26 cellular contexts compared by ENCODE assay signal in the genomic region with DNA sequence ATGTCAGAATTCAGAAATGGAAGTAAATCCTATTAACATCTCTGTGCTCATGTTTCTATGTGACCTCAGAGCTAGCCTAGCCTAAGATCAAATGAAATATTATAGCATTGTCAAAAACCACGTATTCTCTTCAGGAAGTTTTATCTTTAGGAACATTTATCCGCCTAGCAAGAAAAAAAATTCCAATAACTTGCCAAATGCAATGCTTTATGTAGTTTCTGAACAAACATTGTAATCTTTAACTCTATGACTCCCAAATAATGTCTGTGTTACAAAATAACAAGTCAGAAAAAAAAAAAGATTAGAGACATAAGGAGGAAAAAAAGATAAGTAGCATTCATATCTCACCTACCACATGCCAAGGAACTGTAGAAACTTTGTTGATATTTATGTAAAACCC.
"Had no signal": no experiment of that assay in that cellular context is flagged by ENCODE, and none has a peak within 500 bp of the region (broad histone marks: within the 10 kb centered on the region; RNA-seq: fewer than 3 reads in every experiment).

No MANE protein-coding gene starts in this region.

- H3K4me1 ChIP-seq: adrenal gland, breast epithelium had no signal

- H3K4me3 Mint-ChIP-seq: activated CD4-positive, alpha-beta memory T cell treated with anti-CD3 and anti-CD28 coated beads, Interleukin-2, amount 10 ng/mL, durations not matched to agents 7 days and 5 days; activated CD4-positive, alpha-beta T cell treated with anti-CD3 and anti-CD28 coated beads for 36 hours; activated naive CD8-positive, alpha-beta T cell treated with anti-CD3 and anti-CD28 coated beads, Interleukin-2, amount 10 ng/mL, durations not matched to agents 7 days and 5 days had no signal

- H3K27ac Mint-ChIP-seq: activated CD4-positive, alpha-beta memory T cell treated with anti-CD3 and anti-CD28 coated beads, Interleukin-2, amount 10 ng/mL, durations not matched to agents 7 days and 5 days; activated CD4-positive, alpha-beta T cell treated with anti-CD3 and anti-CD28 coated beads for 36 hours; activated naive CD8-positive, alpha-beta T cell treated with anti-CD3 and anti-CD28 coated beads, Interleukin-2, amount 10 ng/mL, durations not matched to agents 7 days and 5 days; activated T-helper 2 cell treated with anti-CD3 and anti-CD28 coated beads, Interferon-gamma antibody, Interleukin-2, Interleukin-4, amounts not matched to agents 10 μg/mL and 5 μg/mL and 100 μg/mL, durations not matched to agents 14 hours and 24 hours and 36 hours had no signal

- H3K36me3 Mint-ChIP-seq: activated naive CD8-positive, alpha-beta T cell treated with anti-CD3 and anti-CD28 coated beads, Interleukin-2, amount 10 ng/mL, durations not matched to agents 7 days and 5 days had no signal

- H3K4me3 ChIP-seq: adrenal gland, breast epithelium had no signal

- H3K27me3 ChIP-seq: adrenal gland, breast epithelium had no signal

- H3K9ac ChIP-seq: SK-N-SH had no signal

- H3K9me3 ChIP-seq: adrenal gland, breast epithelium, SK-N-SH had no signal

- H3K4me1 Mint-ChIP-seq: activated CD4-positive, alpha-beta memory T cell treated with anti-CD3 and anti-CD28 coated beads, Interleukin-2, amount 10 ng/mL, durations not matched to agents 7 days and 5 days; activated CD4-positive, alpha-beta T cell treated with anti-CD3 and anti-CD28 coated beads for 36 hours; activated naive CD8-positive, alpha-beta T cell treated with anti-CD3 and anti-CD28 coated beads, Interleukin-2, amount 10 ng/mL, durations not matched to agents 7 days and 5 days had no signal

- DNase-seq: activated CD4-positive, alpha-beta memory T cell treated with anti-CD3 and anti-CD28 coated beads, Interleukin-2, amount 10 ng/mL, durations not matched to agents 7 days and 5 days; activated CD4-positive, alpha-beta T cell treated with anti-CD3 and anti-CD28 coated beads for 36 hours; activated CD4-positive, alpha-beta T cell treated with anti-CD3 and anti-CD28 coated beads, Interleukin-2, amount 50 U/mL, for 1 hour; activated gamma-delta T cell treated with Interleukin-2 at 50 U/mL for 16 hours; activated naive CD4-positive, alpha-beta T cell treated with anti-CD3 and anti-CD28 coated beads, Interleukin-2, amount 50 U/mL, for 16 hours; activated naive CD8-positive, alpha-beta T cell treated with anti-CD3 and anti-CD28 coated beads, Interleukin-2, amount 10 ng/mL, durations not matched to agents 7 days and 5 days; activated T-cell treated with anti-CD3 and anti-CD28 coated beads for 4 hours; activated T-cell treated with anti-CD3 and anti-CD28 coated beads, Interleukin-2, amount 50 U/mL, for 48 hours; adrenal gland; aorta; Karpas-422; MM.1S; NCI-H1105; NCI-H1436; NCI-H1694 treated with DMSO at 0.1 percent for 48 hours; NCI-H2029 treated with DMSO at 0.1 percent for 48 hours; NCI-H510A treated with DMSO at 0.1 percent for 48 hours; NK-92 treated with Interleukin-12 subunit alpha and Interleukin-12 subunit beta, amount 100 ng/mL, for 24 hours; OCI-M1; RPMI8226; SK-N-SH; T-helper 1 cell; WERI-Rb-1 had no signal

- H3K36me3 ChIP-seq: adrenal gland, breast epithelium, WERI-Rb-1 had no signal

- ATAC-seq: activated CD4-positive, alpha-beta T cell treated with anti-CD3 and anti-CD28 coated beads for 36 hours; Panc1 had no signal

- H3K9me3 Mint-ChIP-seq: activated CD4-positive, alpha-beta memory T cell treated with anti-CD3 and anti-CD28 coated beads, Interleukin-2, amount 10 ng/mL, durations not matched to agents 7 days and 5 days; activated naive CD8-positive, alpha-beta T cell treated with anti-CD3 and anti-CD28 coated beads, Interleukin-2, amount 10 ng/mL, durations not matched to agents 7 days and 5 days; activated T-helper 2 cell treated with anti-CD3 and anti-CD28 coated beads, Interferon-gamma antibody, Interleukin-2, Interleukin-4, amounts not matched to agents 10 μg/mL and 5 μg/mL and 100 μg/mL, durations not matched to agents 14 hours and 24 hours and 36 hours had no signal

- H3K4me2 ChIP-seq: SK-N-SH had no signal

- H3K27ac ChIP-seq: adrenal gland, breast epithelium, WERI-Rb-1 had no signal
